ENCODE assay signal across 29 cellular contexts in genomic region chr3:111517801-111518200, GRCh38. TPM values are rescaled to one million over a fixed set of nuclear protein-coding genes. Genes with fewer than 3 reads are reported as not detected.
DNase-seq lines count a peak whose midpoint lies in the region; ATAC-seq, FAIRE-seq and TF ChIP-seq lines count a peak whose summit lies in the region.
"Had no signal": no experiment of that assay in that cellular context is flagged by ENCODE, and none has a peak within 500 bp of the region (broad histone marks: within the 10 kb centered on the region; RNA-seq: fewer than 3 reads in every experiment).

No MANE protein-coding gene starts in this region.

- TF ChIP-seq POLR2A in HepG2 (IDR thresholded peaks at IDR 0.05; ENCODE audit: insufficient read depth in 1 of 2, low read depth in 2 of 2, low read length in 2 of 2) (no peak), right lobe of liver (IDR thresholded peaks at IDR 0.05) (no peak)

- DNase-seq in HepG2 (ENCODE audit: low spot score) (no peak), right lobe of liver (no peak), astrocyte of the hippocampus (ENCODE audit: low read depth, low spot score) (peak; percentile 71), myocyte (ENCODE audit: low read depth) (peak; percentile 33), right atrium auricular region (ENCODE audit: low spot score) (no peak), cerebellar cortex (ENCODE audit: low spot score) (no peak), sciatic nerve (ENCODE audit: low spot score) (no peak)
- DNase-seq: activated CD4-positive, alpha-beta T cell treated with anti-CD3 and anti-CD28 coated beads for 4 hours; CD4-positive, CD25-positive, alpha-beta regulatory T cell; DND-41; foreskin fibroblast; KBM-7; left ventricle myocardium superior; MG63; naive B cell; NCI-H345; NCI-H774; T-helper 9 cell; upper lobe of right lung had no signal

- no peak for TF ChIP-seq RAD21 in HepG2 (CRISPR knock-in tag; IDR thresholded peaks at IDR 0.05)

- H3K9me3 ChIP-seq in HepG2 (ENCODE audit: low read length) (no peaks in the 10 kb centered on the region), right lobe of liver (no peaks in the 10 kb centered on the region), right atrium auricular region (no peaks in the 10 kb centered on the region)
- H3K9me3 ChIP-seq: esophagus muscularis mucosa, MG63, neutrophil, upper lobe of right lung had no signal

- H3K4me3 ChIP-seq in HepG2 (replicated peaks in 1 of 3; ENCODE audit: insufficient read depth in 1 of 3, low read depth in 2 of 3, low read length in 3 of 3) (no peak overlapping the region), right lobe of liver (no peak overlapping the region), right atrium auricular region (no peak overlapping the region)
- H3K4me3 ChIP-seq: cardiac muscle cell, coronary artery, esophagus muscularis mucosa, MG63, upper lobe of right lung had no signal

- POLR2A ChIA-PET in HepG2 (lab: Yijun Ruan, JAX): no interaction called here

- WGBS in HepG2 (ENCODE audit: low lambda C conversion rate): 37% methylated on average over 4 of the region's 4 CpGs
- WGBS in right lobe of liver (ENCODE audit: insufficient coverage, low coverage, low lambda C conversion rate, missing lambda C conversion rate): 89% methylated on average over 4 of the region's 4 CpGs

- in situ Hi-C loops in HepG2 (cut with HindIII; ENCODE audit: extremely low pct_ligation_motif_present, low pct_unique_long_range_greater_than_20kb): no loop called here

- H3K27me3 ChIP-seq in HepG2 (ENCODE audit: control insufficient read depth in 1 of 2, insufficient read depth in 2 of 2, low read length in 2 of 2) (no peaks in the 10 kb centered on the region), right lobe of liver (no peaks in the 10 kb centered on the region), right atrium auricular region (no peaks in the 10 kb centered on the region)
- H3K27me3 ChIP-seq: cardiac muscle cell, esophagus muscularis mucosa, MG63, neutrophil, upper lobe of right lung had no signal

- intact Hi-C loops in HepG2 (cut with micrococcal nuclease; ENCODE audit: unreplicated experiment) (no loop called here), right lobe of liver (cut with DNase I) (no loop called here), sciatic nerve (cut with DNase I) (no loop called here)

- no peaks in the 10 kb centered on the region for H4K20me1 ChIP-seq in HepG2 (ENCODE audit: insufficient read depth, low read length)

- TF ChIP-seq EP300 in HepG2 (IDR thresholded peaks at IDR 0.05; ENCODE audit: low read depth in 2 of 2, low read length in 2 of 2): no peak
- no peak for TF ChIP-seq EP300 in HepG2 (CRISPR knock-in tag; IDR thresholded peaks at IDR 0.05; ENCODE audit: borderline replicate concordance)

- CTCF ChIA-PET in HepG2 (lab: Yijun Ruan, JAX; ENCODE audit: low intra/inter-chr PET ratio, low total read pairs): no interaction called here

- H3K27ac ChIP-seq in HepG2 (ENCODE audit: extremely low read length, insufficient read depth, low read length) (no peak overlapping the region), right lobe of liver (no peak overlapping the region), right atrium auricular region (no peak overlapping the region)
- H3K27ac ChIP-seq: cardiac muscle cell, coronary artery, esophagus muscularis mucosa, neutrophil, upper lobe of right lung had no signal

- no peaks in the 10 kb centered on the region for H3K79me2 ChIP-seq in HepG2 (ENCODE audit: insufficient read depth, low read length)

- TF ChIP-seq CTCF in HepG2 (CRISPR knock-in tag; IDR thresholded peaks at IDR 0.05) (no peak), right lobe of liver (IDR thresholded peaks at IDR 0.05) (no peak), right atrium auricular region (IDR thresholded peaks at IDR 0.05) (no peak)

- no peak overlapping the region for H2AFZ ChIP-seq in HepG2 (ENCODE audit: low read length)

- no peak overlapping the region for H3K4me2 ChIP-seq in HepG2 (ENCODE audit: low read depth, low read length)

- H3K9ac ChIP-seq in HepG2 (ENCODE audit: insufficient read depth, low read depth, low read length): no peak overlapping the region

- ATAC-seq in HepG2 (no peak), right lobe of liver (no peak), GM21825 (IDR thresholded peaks at IDR 0.05; ENCODE audit: unreplicated experiment) (no peak), sciatic nerve (no peak)
- ATAC-seq: activated T-helper 17 cell treated with anti-CD3 and anti-CD28 coated beads, Interleukin-2, amount 50 U/mL, for 72 hours; left ventricle myocardium superior; stimulated activated memory B cell treated with anti-CD40 and anti-IgM and Interleukin-4, amounts not matched to agents 10 μg/mL and 1 μg/mL and 100 μg/mL, for 72 hours; upper lobe of right lung had no signal

- no TSS peak for BruUV-seq in HepG2 (replicated peaks; lab: Mats Ljungman, UMichigan)

- no peaks in the 10 kb centered on the region for H3K36me3 ChIP-seq in HepG2 (replicated peaks in 1 of 2; ENCODE audit: control insufficient read depth in 1 of 2, insufficient read depth in 2 of 2, low read length in 2 of 2)
- no peaks in the 10 kb centered on the region for H3K36me3 ChIP-seq in right lobe of liver
- H3K36me3 ChIP-seq in right atrium auricular region: no peaks in the 10 kb centered on the region
- H3K36me3 ChIP-seq: cardiac muscle cell, esophagus muscularis mucosa, MG63, neutrophil, upper lobe of right lung had no signal

- H3K4me1 ChIP-seq in HepG2 (ENCODE audit: insufficient read depth, low read length): no peaks in the 10 kb centered on the region
- H3K4me1 ChIP-seq in right lobe of liver: no peaks in the 10 kb centered on the region
- H3K4me1 ChIP-seq in right atrium auricular region: no peaks in the 10 kb centered on the region
- H3K4me1 ChIP-seq: esophagus muscularis mucosa, upper lobe of right lung had no signal

- no peak for FAIRE-seq in HepG2 (lab: Jason Lieb, UNC)
- FAIRE-seq: HTR-8/SVneo, keratinocyte had no signal

TF ChIP-seq in HepG2, 621 proteins besides CTCF, POLR2A, EP300 and RAD21:
- TF ChIP-seq BHLHE40 (IDR thresholded peaks at IDR 0.05; ENCODE audit: low read length): peak; percentile 66
- no peak for TF ChIP-seq HNRNPUL1 (IDR thresholded peaks at IDR 0.05; ENCODE audit: low read depth, low read length)

RNA-seq across cellular contexts. Expression of gene CD96, which starts 24.2 kb away (rescaled TPM):
- total RNA-seq in HepG2 (2016; rRNA removed; fragmentation: Illumina TruSeq; extraction: Trizol): not detected in 2 replicates
- not detected in 2 replicates for total RNA-seq in HepG2 (2016; cell fraction: cytosol; rRNA removed; fragmentation: Illumina TruSeq; extraction: Trizol; ENCODE audit: low read depth)
- total RNA-seq in HepG2 (2016; cell fraction: insoluble cytoplasmic fraction; rRNA removed; fragmentation: Illumina TruSeq; extraction: Trizol): not detected in 2 replicates
- total RNA-seq in HepG2 (2016; cell fraction: membrane; rRNA removed; fragmentation: Illumina TruSeq; extraction: Trizol): not detected in 2 replicates
- total RNA-seq in HepG2 (2016; cell fraction: nucleus; rRNA removed; fragmentation: Illumina TruSeq; extraction: Trizol): not detected in 2 replicates
- 0.01 TPM in 1 of 2 replicates, not detected in the other for polyA plus RNA-seq in HepG2 (2011; rRNA removed)
- polyA plus RNA-seq in HepG2 (2011; cell fraction: cytosol; rRNA removed): not detected in 2 replicates
- 0.05 TPM in 1 of 2 replicates, not detected in the other for polyA plus RNA-seq in HepG2 (2011; cell fraction: nucleus; rRNA removed)
- not detected in 2 replicates for polyA plus RNA-seq in HepG2 (2012)
- not detected in 2 replicates for polyA plus RNA-seq in HepG2 (2016; cell fraction: cytosol; fragmentation: Illumina TruSeq; extraction: Trizol; ENCODE audit: low read depth)
- not detected in 2 replicates for polyA plus RNA-seq in HepG2 (2016; cell fraction: insoluble cytoplasmic fraction; fragmentation: Illumina TruSeq; extraction: Trizol; ENCODE audit: low read depth)
- polyA plus RNA-seq in HepG2 (2016; cell fraction: membrane; fragmentation: Illumina TruSeq; extraction: Trizol; ENCODE audit: low read depth): not detected in 2 replicates
- polyA plus RNA-seq in HepG2 (2016; cell fraction: nucleus; fragmentation: Illumina TruSeq; extraction: Trizol; ENCODE audit: insufficient read depth, low read depth): not detected in 2 replicates
- polyA minus RNA-seq in HepG2 (2011; rRNA and poly(A)+ RNA removed; ENCODE audit: low replicate concordance): not detected in 2 replicates
- not detected in 2 replicates for polyA minus RNA-seq in HepG2 (2011; cell fraction: cytosol; rRNA and poly(A)+ RNA removed)
- not detected in 2 replicates for polyA minus RNA-seq in HepG2 (2011; cell fraction: nucleus; rRNA and poly(A)+ RNA removed)
- 1 to 10 TPM in 1 of 6 experiments, under 1 TPM in 5; 0.31 to 1.3 (median 0.79) TPM for total RNA-seq in right lobe of liver
- total RNA-seq in myocyte: 0.08 TPM in 1 of 2 replicates, not detected in the other
- 0.14 TPM for polyA plus RNA-seq in myocyte (2012)
- total RNA-seq in right atrium auricular region: under 1 TPM; 0.55 to 0.85 TPM
- total RNA-seq in sciatic nerve: 1.7 TPM
- total RNA-seq: A172, cardiac muscle cell had no signal
- polyA plus RNA-seq: cardiac muscle cell had no signal

Comparison
In these comparisons a context has a peak if more than half of its experiments do, and no peak if none do; other contexts are left out.
1. DNase-seq: peak in astrocyte of the hippocampus (single experiment) and myocyte (single experiment); none in HepG2 (single experiment), right lobe of liver (0 of 3), right atrium auricular region (single experiment), cerebellar cortex (single experiment) and sciatic nerve (single experiment).